ENCODE assay signal across 1 cellular context in the genomic region with DNA sequence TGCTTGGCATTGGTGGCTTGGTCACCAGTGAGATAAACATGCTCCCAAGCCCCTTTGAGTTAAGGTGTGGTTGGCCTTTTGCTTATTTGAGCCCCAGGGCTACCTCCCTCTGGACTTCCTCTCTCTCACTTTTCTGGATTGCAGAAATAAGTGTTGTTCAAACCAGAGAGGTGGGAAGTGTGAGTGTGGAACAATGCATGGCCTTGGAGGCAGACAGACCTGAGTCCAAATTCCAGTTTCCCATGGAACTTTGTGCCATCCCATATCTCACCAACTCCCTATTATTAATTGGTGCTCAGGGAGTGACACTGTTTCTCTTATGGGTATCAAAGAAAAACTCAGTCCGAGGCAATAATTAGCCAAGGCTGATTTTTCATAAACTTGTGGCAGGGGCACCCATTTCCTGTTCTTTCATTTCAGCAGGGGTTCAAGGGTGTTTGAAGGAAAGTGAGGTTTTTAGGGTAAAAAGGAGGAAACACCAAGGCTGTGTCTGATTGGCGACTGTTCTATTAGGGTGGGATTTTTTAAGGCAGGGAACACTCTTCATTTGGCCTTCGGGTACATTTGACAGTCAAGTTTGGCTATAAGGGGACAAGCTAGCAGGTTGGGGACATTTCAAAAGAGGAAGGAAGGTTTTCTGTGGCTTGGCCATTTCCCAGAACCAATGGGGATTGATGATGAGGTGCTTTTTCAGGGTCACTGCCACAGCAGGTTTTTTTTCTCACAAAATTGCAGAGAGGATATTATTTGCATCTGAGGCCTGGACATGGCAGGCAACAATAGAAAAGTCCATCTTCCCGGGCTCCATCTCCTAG.
TF ChIP-seq lines count a peak whose summit lies in the region.

No MANE protein-coding gene starts in this region.

TF ChIP-seq in SK-N-SH, 30 proteins besides CTCF, POLR2A, EP300 and RAD21 (continued from another document):
- TF ChIP-seq, protein P1, sequence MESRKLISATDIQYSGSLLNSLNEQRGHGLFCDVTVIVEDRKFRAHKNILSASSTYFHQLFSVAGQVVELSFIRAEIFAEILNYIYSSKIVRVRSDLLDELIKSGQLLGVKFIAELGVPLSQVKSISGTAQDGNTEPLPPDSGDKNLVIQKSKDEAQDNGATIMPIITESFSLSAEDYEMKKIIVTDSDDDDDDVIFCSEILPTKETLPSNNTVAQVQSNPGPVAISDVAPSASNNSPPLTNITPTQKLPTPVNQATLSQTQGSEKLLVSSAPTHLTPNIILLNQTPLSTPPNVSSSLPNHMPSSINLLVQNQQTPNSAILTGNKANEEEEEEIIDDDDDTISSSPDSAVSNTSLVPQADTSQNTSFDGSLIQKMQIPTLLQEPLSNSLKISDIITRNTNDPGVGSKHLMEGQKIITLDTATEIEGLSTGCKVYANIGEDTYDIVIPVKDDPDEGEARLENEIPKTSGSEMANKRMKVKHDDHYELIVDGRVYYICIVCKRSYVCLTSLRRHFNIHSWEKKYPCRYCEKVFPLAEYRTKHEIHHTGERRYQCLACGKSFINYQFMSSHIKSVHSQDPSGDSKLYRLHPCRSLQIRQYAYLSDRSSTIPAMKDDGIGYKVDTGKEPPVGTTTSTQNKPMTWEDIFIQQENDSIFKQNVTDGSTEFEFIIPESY (IDR thresholded peaks at IDR 0.05; ENCODE audit: borderline replicate concordance, low read depth), result no peak
- no peak for TF ChIP-seq TAF1 (IDR thresholded peaks at IDR 0.05; ENCODE audit: borderline replicate concordance, low read depth, low read length)
- TF ChIP-seq NFIC (IDR thresholded peaks at IDR 0.05; ENCODE audit: borderline replicate concordance), result no peak
- TF ChIP-seq PBX3 (IDR thresholded peaks at IDR 0.05), result no peak
- no peak for TF ChIP-seq JUND (IDR thresholded peaks at IDR 0.05)
- no peak for TF ChIP-seq CHD2 (IDR thresholded peaks at IDR 0.05; ENCODE audit: low read length, partially characterized antibody)
- no peak for TF ChIP-seq TCF12 (IDR thresholded peaks at IDR 0.05)
- TF ChIP-seq, protein P2, sequence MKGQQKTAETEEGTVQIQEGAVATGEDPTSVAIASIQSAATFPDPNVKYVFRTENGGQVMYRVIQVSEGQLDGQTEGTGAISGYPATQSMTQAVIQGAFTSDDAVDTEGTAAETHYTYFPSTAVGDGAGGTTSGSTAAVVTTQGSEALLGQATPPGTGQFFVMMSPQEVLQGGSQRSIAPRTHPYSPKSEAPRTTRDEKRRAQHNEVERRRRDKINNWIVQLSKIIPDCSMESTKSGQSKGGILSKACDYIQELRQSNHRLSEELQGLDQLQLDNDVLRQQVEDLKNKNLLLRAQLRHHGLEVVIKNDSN (IDR thresholded peaks at IDR 0.05; ENCODE audit: borderline replicate concordance, low read depth), result no peak
- no peak for TF ChIP-seq RFX5 (IDR thresholded peaks at IDR 0.05; ENCODE audit: low read length)
- TF ChIP-seq ELF1 (IDR thresholded peaks at IDR 0.05), result no peak
- no peak for TF ChIP-seq SMC3 (IDR thresholded peaks at IDR 0.05; ENCODE audit: low read depth, low read length)
- TF ChIP-seq MEF2A (IDR thresholded peaks at IDR 0.05; ENCODE audit: borderline replicate concordance, low read depth), result no peak
- no peak for TF ChIP-seq SIN3A (IDR thresholded peaks at IDR 0.05; ENCODE audit: borderline replicate concordance, low read depth, low read length)
- TF ChIP-seq GABPA (IDR thresholded peaks at IDR 0.05; ENCODE audit: low read depth), result no peak
- TF ChIP-seq RXRA (IDR thresholded peaks at IDR 0.05; ENCODE audit: borderline replicate concordance, low read depth), result no peak
